17 cellular contexts compared by ENCODE assay signal in genomic region chr5:152188219-152188618, GRCh38.
"Had no signal": no experiment of that assay in that cellular context is flagged by ENCODE, and none has a peak within 500 bp of the region (broad histone marks: within the 10 kb centered on the region; RNA-seq: fewer than 3 reads in every experiment).

No MANE protein-coding gene starts in this region.

- ATAC-seq: mucosa of descending colon; naive thymus-derived CD8-positive, alpha-beta T cell; stimulated activated naive CD8-positive, alpha-beta T cell treated with anti-CD3 and anti-CD28 coated beads, Interleukin-15, Interleukin-2, amounts not matched to agents 100 U/mL and 50 U/mL, for 24 hours; upper lobe of right lung had no signal

- H3K4me3 Mint-ChIP-seq: naive thymus-derived CD8-positive, alpha-beta T cell had no signal

- H3K27ac ChIP-seq: colonic mucosa, esophagus squamous epithelium, neutrophil, psoas muscle, testis, upper lobe of right lung, vagina had no signal

- H3K36me3 ChIP-seq: colonic mucosa, esophagus squamous epithelium, neutrophil, tibial nerve, upper lobe of right lung, vagina had no signal

- H3K4me2 ChIP-seq: smooth muscle cell had no signal

- H3K27ac Mint-ChIP-seq: naive thymus-derived CD8-positive, alpha-beta T cell had no signal

- H3K4me1 ChIP-seq: colonic mucosa, esophagus squamous epithelium, psoas muscle, testis, upper lobe of right lung, vagina had no signal

- H3K4me3 ChIP-seq: colonic mucosa, esophagus squamous epithelium, mucosa of descending colon, psoas muscle, smooth muscle cell, testis, tibial nerve, upper lobe of right lung, vagina had no signal

- H3K27me3 ChIP-seq: colonic mucosa, esophagus squamous epithelium, neutrophil, testis, tibial nerve, upper lobe of right lung, vagina had no signal

- H3K4me1 Mint-ChIP-seq: naive thymus-derived CD8-positive, alpha-beta T cell had no signal

- DNase-seq: colonic mucosa; dermis blood vessel endothelial cell; esophagus squamous epithelium; foreskin melanocyte; islet precursor cell; mucosa of descending colon; naive thymus-derived CD8-positive, alpha-beta T cell; psoas muscle; retina; stimulated activated CD4-positive, alpha-beta T cell treated with anti-CD3 and anti-CD28 coated beads, Interleukin-2, amount 100 ng/mL, for 48 hours; stimulated activated naive CD8-positive, alpha-beta T cell treated with anti-CD3 and anti-CD28 coated beads, Interleukin-15, Interleukin-2, amounts not matched to agents 100 U/mL and 50 U/mL, for 24 hours; testis; upper lobe of right lung had no signal

- H3K9me3 ChIP-seq: colonic mucosa, esophagus squamous epithelium, mucosa of descending colon, neutrophil, testis, upper lobe of right lung, vagina had no signal
